Comparison of ENCODE assay signal across 39 cellular contexts in genomic region chr9:92108122-92108521, GRCh38.
"Had no signal": no experiment of that assay in that cellular context is flagged by ENCODE, and none has a peak within 500 bp of the region (broad histone marks: within the 10 kb centered on the region; RNA-seq: fewer than 3 reads in every experiment).

No MANE protein-coding gene starts in this region.

- ATAC-seq: activated naive CD8-positive, alpha-beta T cell treated with anti-CD3 and anti-CD28 coated beads, Interleukin-2, amount 50 U/mL, for 24 hours; activated T-cell treated with anti-CD3 and anti-CD28 coated beads, Interleukin-2, amount 50 U/mL, for 4 hours; activated T-cell treated with anti-CD3 and anti-CD28 coated beads, Interleukin-2, amount 50 U/mL, for 72 hours; activated T-helper 17 cell treated with anti-CD3 and anti-CD28 coated beads, Interleukin-2, amount 50 U/mL, for 72 hours; body of pancreas had no signal

- H3K36me3 ChIP-seq: breast epithelium had no signal

- H3K4me1 ChIP-seq: adrenal gland, ascending aorta, breast epithelium had no signal

- H3K27me3 ChIP-seq: adrenal gland, ascending aorta, body of pancreas, brain microvascular endothelial cell, breast epithelium, cardiac muscle cell had no signal

- H3K9me3 ChIP-seq: adrenal gland, ascending aorta, body of pancreas had no signal

- H3K4me3 ChIP-seq: adrenal gland, ascending aorta, body of pancreas, breast epithelium, cardiac muscle cell had no signal

- H3K27ac ChIP-seq: adrenal gland, ascending aorta, body of pancreas, brain microvascular endothelial cell, breast epithelium, cardiac muscle cell had no signal

- H3K27ac Mint-ChIP-seq: activated naive CD4-positive, alpha-beta T cell treated with anti-CD3 and anti-CD28 coated beads for 36 hours; activated naive CD4-positive, alpha-beta T cell treated with anti-CD3 and anti-CD28 coated beads, Interleukin-2, amount 10 ng/mL, durations not matched to agents 7 days and 5 days; activated naive CD4-positive, alpha-beta T cell treated with anti-CD3 and anti-CD28 coated beads, Interleukin-2, amount 50 U/mL, for 24 hours; activated naive CD8-positive, alpha-beta T cell; activated naive CD8-positive, alpha-beta T cell treated with anti-CD3 and anti-CD28 coated beads for 36 hours; activated naive CD8-positive, alpha-beta T cell treated with anti-CD3 and anti-CD28 coated beads, Interleukin-2, amount 10 ng/mL, durations not matched to agents 7 days and 5 days; activated naive CD8-positive, alpha-beta T cell treated with anti-CD3 and anti-CD28 coated beads, Interleukin-2, amount 50 U/mL, for 24 hours; activated T-cell treated with anti-CD3 and anti-CD28 coated beads, Interleukin-2, amount 50 U/mL, for 24 hours; activated T-cell treated with anti-CD3 and anti-CD28 coated beads, Interleukin-2, amount 50 U/mL, for 72 hours; activated T-helper 1 cell treated with anti-CD3 and anti-CD28 coated beads, Interleukin-12 subunit alpha, Interleukin-12 subunit beta, Interleukin-2, Interleukin-4 antibody, amounts not matched to agents 30 ng/mL and 10 ng/mL and 1 ng/mL, durations not matched to agents 14 hours and 24 hours and 36 hours; activated T-helper 17 cell treated with anti-CD3 and anti-CD28 coated beads, Interleukin-2, amount 50 U/mL, for 72 hours; activated T-helper 2 cell treated with anti-CD3 and anti-CD28 coated beads, Interferon-gamma antibody, Interleukin-2, Interleukin-4, amounts not matched to agents 10 μg/mL and 5 μg/mL and 100 μg/mL, durations not matched to agents 14 hours and 24 hours and 36 hours; brain had no signal

- H3K9me3 Mint-ChIP-seq: activated naive CD4-positive, alpha-beta T cell treated with anti-CD3 and anti-CD28 coated beads for 36 hours; activated naive CD4-positive, alpha-beta T cell treated with anti-CD3 and anti-CD28 coated beads, Interleukin-2, amount 10 ng/mL, durations not matched to agents 7 days and 5 days; activated naive CD8-positive, alpha-beta T cell treated with anti-CD3 and anti-CD28 coated beads for 36 hours; activated naive CD8-positive, alpha-beta T cell treated with anti-CD3 and anti-CD28 coated beads, Interleukin-2, amount 10 ng/mL, durations not matched to agents 7 days and 5 days; activated naive CD8-positive, alpha-beta T cell treated with anti-CD3 and anti-CD28 coated beads, Interleukin-2, amount 50 U/mL, for 24 hours; activated T-cell treated with anti-CD3 and anti-CD28 coated beads, Interleukin-2, amount 50 U/mL, for 24 hours; activated T-cell treated with anti-CD3 and anti-CD28 coated beads, Interleukin-2, amount 50 U/mL, for 4 hours; activated T-cell treated with anti-CD3 and anti-CD28 coated beads, Interleukin-2, amount 50 U/mL, for 72 hours; activated T-helper 1 cell treated with anti-CD3 and anti-CD28 coated beads, Interleukin-12 subunit alpha, Interleukin-12 subunit beta, Interleukin-2, Interleukin-4 antibody, amounts not matched to agents 30 ng/mL and 10 ng/mL and 1 ng/mL, durations not matched to agents 14 hours and 24 hours and 36 hours; activated T-helper 17 cell treated with anti-CD3 and anti-CD28 coated beads, Interleukin-2, amount 50 U/mL, for 72 hours; activated T-helper 2 cell treated with anti-CD3 and anti-CD28 coated beads, Interferon-gamma antibody, Interleukin-2, Interleukin-4, amounts not matched to agents 10 μg/mL and 5 μg/mL and 100 μg/mL, durations not matched to agents 14 hours and 24 hours and 36 hours; central memory CD8-positive, alpha-beta T cell had no signal

- DNase-seq: activated effector memory CD4-positive, alpha-beta T cell treated with anti-CD3 and anti-CD28 coated beads, Interleukin-2, amount 50 U/mL, for 16 hours; activated effector memory CD4-positive, alpha-beta T cell treated with Interleukin-2 at 50 U/mL for 16 hours; activated gamma-delta T cell; activated gamma-delta T cell treated with Interleukin-2 at 50 U/mL for 16 hours; activated naive CD4-positive, alpha-beta T cell; activated naive CD4-positive, alpha-beta T cell treated with anti-CD3 and anti-CD28 coated beads for 36 hours; activated naive CD4-positive, alpha-beta T cell treated with anti-CD3 and anti-CD28 coated beads, Interleukin-2, amount 10 ng/mL, durations not matched to agents 7 days and 5 days; activated naive CD4-positive, alpha-beta T cell treated with anti-CD3 and anti-CD28 coated beads, Interleukin-2, amount 50 U/mL, for 16 hours; activated naive CD4-positive, alpha-beta T cell treated with Interleukin-2 at 50 U/mL for 16 hours; activated naive CD8-positive, alpha-beta T cell treated with anti-CD3 and anti-CD28 coated beads for 36 hours; activated naive CD8-positive, alpha-beta T cell treated with anti-CD3 and anti-CD28 coated beads, Interleukin-2, amount 10 ng/mL, durations not matched to agents 7 days and 5 days; activated naive CD8-positive, alpha-beta T cell treated with anti-CD3 and anti-CD28 coated beads, Interleukin-2, amount 50 U/mL, for 24 hours; activated T-cell treated with anti-CD3 and anti-CD28 coated beads, Interleukin-2, amount 50 U/mL, for 1 hour; activated T-cell treated with anti-CD3 and anti-CD28 coated beads, Interleukin-2, amount 50 U/mL, for 24 hours; activated T-cell treated with anti-CD3 and anti-CD28 coated beads, Interleukin-2, amount 50 U/mL, for 4 hours; activated T-cell treated with anti-CD3 and anti-CD28 coated beads, Interleukin-2, amount 50 U/mL, for 48 hours; activated T-cell treated with anti-CD3 and anti-CD28 coated beads, Interleukin-2, amount 50 U/mL, for 72 hours; adrenal gland; amniotic stem cell; amygdala; anterior cingulate cortex; aorta; body of pancreas; brain microvascular endothelial cell; caudate nucleus; central memory CD4-positive, alpha-beta T cell; cerebellar nuclear complex had no signal

- FAIRE-seq: astrocyte, bronchial epithelial cell had no signal
